In genomic region chr12:77681726-77682125, GRCh38 we compare ENCODE assay signal across 8 cellular contexts.
"Had no signal": no experiment of that assay in that cellular context is flagged by ENCODE, and none has a peak within 500 bp of the region (broad histone marks: within the 10 kb centered on the region; RNA-seq: fewer than 3 reads in every experiment).

No MANE protein-coding gene starts in this region.

- H3K4me3 ChIP-seq: GM12878 had no signal

- DNase-seq: GDM1, GF-D8 had no signal

- FAIRE-seq: G401.6, GM12878, GM12891, GM12892, GM18507, GM19239 had no signal

- ATAC-seq: GM12878 had no signal
